ENCODE assay signal across 10 cellular contexts in genomic region chr3:12658593-12659058, GRCh38. TPM values are rescaled to one million over a fixed set of nuclear protein-coding genes. Genes with fewer than 3 reads are reported as not detected.
A peak's percentile ranks its signal among the peaks of the same experiment; 100 is the strongest.
DNase-seq lines count a peak whose midpoint lies in the region; ATAC-seq and TF ChIP-seq lines count a peak whose summit lies in the region.
"Had no signal": no experiment of that assay in that cellular context is flagged by ENCODE, and none has a peak within 500 bp of the region (broad histone marks: within the 10 kb centered on the region; RNA-seq: fewer than 3 reads in every experiment).

No MANE protein-coding gene starts in this region.

- H3K36me3 ChIP-seq in CD8-positive, alpha-beta T cell (ENCODE audit: insufficient read depth, low read length): no peaks in the 10 kb centered on the region
- no peaks in the 10 kb centered on the region for H3K36me3 ChIP-seq in rectal smooth muscle tissue (ENCODE audit: control insufficient read depth, insufficient read depth, low read length)

- ATAC-seq in CD8-positive, alpha-beta T cell: no peak
- ATAC-seq in HG03025 (IDR thresholded peaks at IDR 0.05; ENCODE audit: low FRiP score, unreplicated experiment) (no peak), HG03095 (IDR thresholded peaks at IDR 0.05; ENCODE audit: unreplicated experiment) (no peak), GM19328 (IDR thresholded peaks at IDR 0.05; ENCODE audit: unreplicated experiment) (no peak)

- CTCF ChIA-PET in CD8-positive, alpha-beta T cell (lab: Charles Lee): no interaction called here

- intact Hi-C loops in CD8-positive, alpha-beta T cell (cut with DNase I, micrococcal nuclease): no loop called here

- H3K27ac Mint-ChIP-seq in CD8-positive, alpha-beta T cell: no peak overlapping the region
- H3K27ac Mint-ChIP-seq in endothelial cell (ENCODE audit: unreplicated experiment): peak overlapping the region; percentile 40
- H3K27ac Mint-ChIP-seq: activated naive CD8-positive, alpha-beta T cell treated with anti-CD3 and anti-CD28 coated beads, Interleukin-2, amount 10 ng/mL, durations not matched to agents 7 days and 5 days had no signal

- H3K9ac ChIP-seq in rectal smooth muscle tissue (ENCODE audit: low read length): no peak overlapping the region

- no peaks in the 10 kb centered on the region for H3K27me3 ChIP-seq in CD8-positive, alpha-beta T cell (ENCODE audit: insufficient read depth, low read length)
- no peaks in the 10 kb centered on the region for H3K27me3 ChIP-seq in rectal smooth muscle tissue (ENCODE audit: control insufficient read depth, insufficient read depth, low read length)

- peaks cover 20% of the 10 kb centered on the region for H3K36me3 Mint-ChIP-seq in CD8-positive, alpha-beta T cell
- H3K36me3 Mint-ChIP-seq in endothelial cell (ENCODE audit: low read depth, unreplicated experiment): no peaks in the 10 kb centered on the region

- peaks cover 60% of the 10 kb centered on the region for H3K4me1 Mint-ChIP-seq in CD8-positive, alpha-beta T cell (ENCODE audit: low read depth)
- H3K4me1 Mint-ChIP-seq in endothelial cell (ENCODE audit: unreplicated experiment): peaks cover 30% of the 10 kb centered on the region

- peak overlapping the region; percentile 31 for H3K4me3 Mint-ChIP-seq in CD8-positive, alpha-beta T cell
- no peak overlapping the region for H3K4me3 Mint-ChIP-seq in endothelial cell (ENCODE audit: unreplicated experiment)
- H3K4me3 Mint-ChIP-seq: activated naive CD8-positive, alpha-beta T cell treated with anti-CD3 and anti-CD28 coated beads, Interleukin-2, amount 10 ng/mL, durations not matched to agents 7 days and 5 days had no signal

- no peaks in the 10 kb centered on the region for H3K27me3 Mint-ChIP-seq in CD8-positive, alpha-beta T cell (ENCODE audit: low read depth)
- H3K27me3 Mint-ChIP-seq in endothelial cell (ENCODE audit: unreplicated experiment): peaks cover 6% of the 10 kb centered on the region
- H3K27me3 Mint-ChIP-seq: activated naive CD8-positive, alpha-beta T cell treated with anti-CD3 and anti-CD28 coated beads, Interleukin-2, amount 10 ng/mL, durations not matched to agents 7 days and 5 days had no signal

- no peak for DNase-seq in CD8-positive, alpha-beta T cell
- DNase-seq in M059J (ENCODE audit: low read depth) (peak; percentile 86), endothelial cell (ENCODE audit: low spot score) (no peak), midbrain (lab: John Stamatoyannopoulos, UW) (no peak)
- DNase-seq: activated naive CD8-positive, alpha-beta T cell treated with anti-CD3 and anti-CD28 coated beads, Interleukin-2, amount 10 ng/mL, durations not matched to agents 7 days and 5 days; islet precursor cell had no signal

- H3K9me3 Mint-ChIP-seq in CD8-positive, alpha-beta T cell: no peaks in the 10 kb centered on the region
- H3K9me3 Mint-ChIP-seq in endothelial cell (ENCODE audit: unreplicated experiment): no peaks in the 10 kb centered on the region
- H3K9me3 Mint-ChIP-seq: activated naive CD8-positive, alpha-beta T cell treated with anti-CD3 and anti-CD28 coated beads, Interleukin-2, amount 10 ng/mL, durations not matched to agents 7 days and 5 days had no signal

- peaks cover 41% of the 10 kb centered on the region for H3K4me1 ChIP-seq in CD8-positive, alpha-beta T cell (ENCODE audit: insufficient read depth, low read length)
- H3K4me1 ChIP-seq in rectal smooth muscle tissue (ENCODE audit: control insufficient read depth, insufficient read depth, low read length): peaks cover 10% of the 10 kb centered on the region

- no peak overlapping the region for H3K4me3 ChIP-seq in CD8-positive, alpha-beta T cell (ENCODE audit: low read depth, low read length)
- H3K4me3 ChIP-seq in rectal smooth muscle tissue (ENCODE audit: low read length): no peak overlapping the region

- POLR2A ChIA-PET in CD8-positive, alpha-beta T cell (lab: Charles Lee): interaction anchor here (1.2 kb wide), 1 partner anchor 13 kb away, joined by 3 read pairs; no protein-coding TSS in a partner anchor

- TF ChIP-seq CTCF in CD8-positive, alpha-beta T cell (IDR thresholded peaks at IDR 0.05): no peak
- no peak for TF ChIP-seq CTCF in endothelial cell (IDR thresholded peaks at IDR 0.05; ENCODE audit: unreplicated experiment)

- no peak overlapping the region for H3K27ac ChIP-seq in CD8-positive, alpha-beta T cell (ENCODE audit: low read depth, low read length)
- peak overlapping the region; percentile 30 for H3K27ac ChIP-seq in rectal smooth muscle tissue (ENCODE audit: low read depth, low read length)

- no peaks in the 10 kb centered on the region for H3K9me3 ChIP-seq in CD8-positive, alpha-beta T cell (ENCODE audit: low read length)

RNA-seq across cellular contexts. Expression of gene RAF1, which starts 5.3 kb away (rescaled TPM):
- 100 to 1,000 TPM; 156 to 159 TPM for total RNA-seq in CD8-positive, alpha-beta T cell
- total RNA-seq in M059J (2014; rRNA removed; shearing (Covaris generic)): 78.0 and 106 TPM in 2 replicates
- total RNA-seq in endothelial cell (ENCODE audit: unreplicated experiment): 96.8 TPM
